ENCODE assay signal across 8 cellular contexts in the genomic region with DNA sequence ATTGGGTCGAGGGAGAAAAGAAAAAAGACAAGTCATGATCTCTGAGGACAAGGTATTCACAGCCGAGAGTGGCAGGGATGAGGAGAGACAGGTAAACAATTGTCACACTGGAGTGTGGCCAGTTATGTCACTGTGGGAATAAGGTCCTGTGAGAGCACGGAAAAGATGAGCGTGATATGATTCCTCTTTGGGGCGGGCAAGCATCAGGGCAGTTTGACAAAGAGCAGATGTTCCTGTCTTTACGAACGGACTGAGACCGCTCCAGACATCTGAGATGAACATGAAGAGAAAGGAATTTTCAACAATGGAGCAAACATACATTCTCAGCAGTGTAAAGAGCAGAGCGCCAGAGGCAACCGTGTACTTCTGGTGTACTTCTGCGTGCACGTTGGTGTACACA.
"Had no signal": no experiment of that assay in that cellular context is flagged by ENCODE, and none has a peak within 500 bp of the region (broad histone marks: within the 10 kb centered on the region; RNA-seq: fewer than 3 reads in every experiment).

No MANE protein-coding gene starts in this region.

- H3K9me3 ChIP-seq: HAP-1 had no signal

- H2AFZ ChIP-seq: GM23248 had no signal

- ATAC-seq: HCT116, HepG2 had no signal

- DNase-seq: GM23248, GOT3, H7, HFFc6 had no signal

- H3K36me3 ChIP-seq: HAP-1 had no signal

- H3K4me3 ChIP-seq: GM23248, HAP-1 had no signal

- H3K4me1 ChIP-seq: HAP-1 had no signal

- H3K9ac ChIP-seq: GM23248 had no signal

- H3K27ac ChIP-seq: GM23248, HL-60 had no signal
